17 cellular contexts compared by ENCODE assay signal in genomic region chr6:90722648-90723047, GRCh38.
"Had no signal": no experiment of that assay in that cellular context is flagged by ENCODE, and none has a peak within 500 bp of the region (broad histone marks: within the 10 kb centered on the region; RNA-seq: fewer than 3 reads in every experiment).

No MANE protein-coding gene starts in this region.

- H3K9me3 Mint-ChIP-seq: neural crest cell had no signal

- H3K4me1 Mint-ChIP-seq: naive thymus-derived CD4-positive, alpha-beta T cell; neural crest cell had no signal

- H3K27me3 ChIP-seq: sigmoid colon had no signal

- H3K36me3 Mint-ChIP-seq: naive thymus-derived CD4-positive, alpha-beta T cell had no signal

- H3K27ac Mint-ChIP-seq: naive thymus-derived CD4-positive, alpha-beta T cell had no signal

- H3K27ac ChIP-seq: dorsolateral prefrontal cortex, sigmoid colon, skin epidermis had no signal

- DNase-seq: cortex of kidney; dorsolateral prefrontal cortex; effector CD8-positive, alpha-beta T cell; foreskin melanocyte; head of caudate nucleus; hippocampal formation; kidney glomerular epithelial cell; mammary epithelial cell; naive thymus-derived CD4-positive, alpha-beta T cell; posterior cingulate gyrus; sigmoid colon; stimulated activated CD4-positive, alpha-beta T cell treated with anti-CD3 and anti-CD28 coated beads, Interleukin-12 subunit alpha, Interleukin-12 subunit beta, amount 100 ng/mL, for 4 hours; stimulated activated CD4-positive, alpha-beta T cell treated with anti-CD3 and anti-CD28 coated beads, Interleukin-2, amount 100 ng/mL, for 48 hours; stimulated activated naive CD4-positive, alpha-beta T cell treated with Interleukin-2 at 50 U/mL for 16 hours; trophoblast cell had no signal

- H3K4me1 ChIP-seq: sigmoid colon had no signal

- H3K9me3 ChIP-seq: sigmoid colon had no signal

- H3K4me3 Mint-ChIP-seq: naive thymus-derived CD4-positive, alpha-beta T cell; neural crest cell had no signal

- ATAC-seq: naive thymus-derived CD4-positive, alpha-beta T cell had no signal
